ENCODE assay signal across 8 cellular contexts in genomic region chr15:90886291-90886614, GRCh38. TPM values are rescaled to one million over a fixed set of nuclear protein-coding genes. Genes with fewer than 3 reads are reported as not detected.
DNase-seq lines count a peak whose midpoint lies in the region; ATAC-seq and TF ChIP-seq lines count a peak whose summit lies in the region.

No MANE protein-coding gene starts in this region.

- no peak for TF ChIP-seq CTCF in left ventricle myocardium inferior (IDR thresholded peaks at IDR 0.05; ENCODE audit: borderline replicate concordance)
- peak; percentile 58 for TF ChIP-seq CTCF in natural killer cell (IDR thresholded peaks at IDR 0.05)
- no peak for TF ChIP-seq CTCF in vagina (IDR thresholded peaks at IDR 0.05)

- H3K9me3 ChIP-seq in left ventricle myocardium inferior (replicated peaks) (no peaks in the 10 kb centered on the region), right cardiac atrium (ENCODE audit: control insufficient read depth, low read length) (no peaks in the 10 kb centered on the region), vagina (no peaks in the 10 kb centered on the region)

- H3K4me3 Mint-ChIP-seq in activated T-helper 2 cell treated with anti-CD3 and anti-CD28 coated beads, Interferon-gamma antibody, Interleukin-2, Interleukin-4, amounts not matched to agents 10 μg/mL and 5 μg/mL and 100 μg/mL, durations not matched to agents 14 hours and 24 hours and 36 hours (ENCODE audit: low read depth): no peak overlapping the region
- H3K4me3 Mint-ChIP-seq in natural killer cell: peak overlapping the region; percentile 90

- peak overlapping the region; percentile 66 for H3K27ac Mint-ChIP-seq in activated T-helper 2 cell treated with anti-CD3 and anti-CD28 coated beads, Interferon-gamma antibody, Interleukin-2, Interleukin-4, amounts not matched to agents 10 μg/mL and 5 μg/mL and 100 μg/mL, durations not matched to agents 14 hours and 24 hours and 36 hours
- H3K27ac Mint-ChIP-seq in natural killer cell: peak overlapping the region; percentile 85 to 86

- peaks cover 30% of the 10 kb centered on the region for H3K4me1 Mint-ChIP-seq in activated T-helper 2 cell treated with anti-CD3 and anti-CD28 coated beads, Interferon-gamma antibody, Interleukin-2, Interleukin-4, amounts not matched to agents 10 μg/mL and 5 μg/mL and 100 μg/mL, durations not matched to agents 14 hours and 24 hours and 36 hours (ENCODE audit: low read depth)
- H3K4me1 Mint-ChIP-seq in natural killer cell: peaks cover 17 to 40% of the 10 kb centered on the region in 2 donors

- no peaks in the 10 kb centered on the region for H3K9me3 Mint-ChIP-seq in activated T-helper 2 cell treated with anti-CD3 and anti-CD28 coated beads, Interferon-gamma antibody, Interleukin-2, Interleukin-4, amounts not matched to agents 10 μg/mL and 5 μg/mL and 100 μg/mL, durations not matched to agents 14 hours and 24 hours and 36 hours
- H3K9me3 Mint-ChIP-seq in natural killer cell: no peaks in the 10 kb centered on the region

- TF ChIP-seq POLR2A in vagina (IDR thresholded peaks at IDR 0.05): no peak

- H3K27ac ChIP-seq in left ventricle myocardium inferior (replicated peaks) (peak overlapping the region; percentile 98), right cardiac atrium (ENCODE audit: low read length) (no peak overlapping the region), vagina (peak overlapping the region; percentile 97)

- 31% methylated on average over 5 of the region's 5 CpGs for WGBS in right cardiac atrium

- H3K4me1 ChIP-seq in left ventricle myocardium inferior: peaks cover 60% of the 10 kb centered on the region
- H3K4me1 ChIP-seq in right cardiac atrium (ENCODE audit: control insufficient read depth, insufficient read depth, low read length): peaks cover 4% of the 10 kb centered on the region
- H3K4me1 ChIP-seq in vagina: peaks cover 36% of the 10 kb centered on the region

- no peaks in the 10 kb centered on the region for H3K27me3 ChIP-seq in left ventricle myocardium inferior (ENCODE audit: low read depth)
- H3K27me3 ChIP-seq in right cardiac atrium (ENCODE audit: control insufficient read depth, insufficient read depth): no peaks in the 10 kb centered on the region
- H3K27me3 ChIP-seq in vagina: no peaks in the 10 kb centered on the region

- peak overlapping the region; percentile 81 for H3K4me3 ChIP-seq in left ventricle myocardium inferior
- no peak overlapping the region for H3K4me3 ChIP-seq in right cardiac atrium (ENCODE audit: low read length)
- H3K4me3 ChIP-seq in vagina: no peak overlapping the region

- no peaks in the 10 kb centered on the region for H3K27me3 Mint-ChIP-seq in activated T-helper 2 cell treated with anti-CD3 and anti-CD28 coated beads, Interferon-gamma antibody, Interleukin-2, Interleukin-4, amounts not matched to agents 10 μg/mL and 5 μg/mL and 100 μg/mL, durations not matched to agents 14 hours and 24 hours and 36 hours (ENCODE audit: low read depth)
- H3K27me3 Mint-ChIP-seq in natural killer cell (ENCODE audit: low read depth in 2 of 2): no peaks in the 10 kb centered on the region

- no peak for DNase-seq in left ventricle myocardium inferior
- DNase-seq in right cardiac atrium: no peak
- no peak for DNase-seq in activated T-helper 2 cell treated with anti-CD3 and anti-CD28 coated beads, Interferon-gamma antibody, Interleukin-2, Interleukin-4, amounts not matched to agents 10 μg/mL and 5 μg/mL and 100 μg/mL, durations not matched to agents 14 hours and 24 hours and 36 hours (ENCODE audit: low spot score)
- no peak for DNase-seq in natural killer cell
- no peak for DNase-seq in vagina (ENCODE audit: extremely low spot score in 2 of 2)
- DNase-seq in DMS79 (lab: John Stamatoyannopoulos, UW): no peak
- DNase-seq in COR-L47 (lab: John Stamatoyannopoulos, UW): no peak

- intact Hi-C loops in left ventricle myocardium inferior (cut with micrococcal nuclease) (loop anchor here (5.0 kb wide), 1 partner anchor 239 kb away; no protein-coding TSS in a partner anchor), right cardiac atrium (cut with DNase I) (loop anchor here (1.0 to 10.0 kb wide), 4 partner anchors 169 to 239 kb away; partner anchors contain the start of gene BLM (in 2 of the 4)), natural killer cell (cut with micrococcal nuclease) (loop anchor here (1.0 to 5.0 kb wide), 2 partner anchors 69 to 169 kb away; partner anchors contain the start of gene BLM), vagina (cut with DNase I) (loop anchor here (10.0 kb wide), 1 partner anchor 171 kb away; the partner anchor contains the start of gene BLM)
- intact Hi-C loops in activated T-helper 2 cell treated with anti-CD3 and anti-CD28 coated beads, Interferon-gamma antibody, Interleukin-2, Interleukin-4, amounts not matched to agents 10 μg/mL and 5 μg/mL and 100 μg/mL, durations not matched to agents 14 hours and 24 hours and 36 hours (cut with micrococcal nuclease): loop anchor here (1.0 to 5.0 kb wide), 3 partner anchors 13 to 238 kb away; no protein-coding TSS in a partner anchor

- ATAC-seq in right cardiac atrium (no peak), natural killer cell (no peak), GM19395 (IDR thresholded peaks at IDR 0.05; ENCODE audit: unreplicated experiment) (no peak)

- H3K36me3 Mint-ChIP-seq in activated T-helper 2 cell treated with anti-CD3 and anti-CD28 coated beads, Interferon-gamma antibody, Interleukin-2, Interleukin-4, amounts not matched to agents 10 μg/mL and 5 μg/mL and 100 μg/mL, durations not matched to agents 14 hours and 24 hours and 36 hours (ENCODE audit: low read depth): peaks cover 66% of the 10 kb centered on the region
- no peaks in the 10 kb centered on the region for H3K36me3 Mint-ChIP-seq in natural killer cell

- peaks cover 51% of the 10 kb centered on the region for H3K36me3 ChIP-seq in left ventricle myocardium inferior
- peaks cover 0 to 32% of the 10 kb centered on the region in 2 donors for H3K36me3 ChIP-seq in vagina

RNA-seq across cellular contexts. Expression of gene FES, which starts 1.9 kb away (rescaled TPM):
- total RNA-seq in left ventricle myocardium inferior: 11.9 TPM
- 10 to 100 TPM; 15.6 to 21.0 (median 18.0) TPM for total RNA-seq in right cardiac atrium
- 17.6 TPM for polyA plus RNA-seq in right cardiac atrium
- 51.9 and 55.8 TPM in 2 replicates for total RNA-seq in activated T-helper 2 cell treated with anti-CD3 and anti-CD28 coated beads, Interferon-gamma antibody, Interleukin-2, Interleukin-4, amounts not matched to agents 10 μg/mL and 5 μg/mL and 100 μg/mL, durations not matched to agents 14 hours and 24 hours and 36 hours
- total RNA-seq in natural killer cell: 10 to 100 TPM; 35.8 to 70.3 (median 52.5) TPM
- total RNA-seq in vagina: 47.4 TPM

RNA-seq across cellular contexts. Expression of gene MAN2A2, which starts 16.8 kb away (rescaled TPM):
- 95.4 TPM for total RNA-seq in left ventricle myocardium inferior
- total RNA-seq in right cardiac atrium: 100 to 1,000 TPM in 2 of 4 donors, 10 to 100 TPM in 2; 75.9 to 118 (median 93.4) TPM
- polyA plus RNA-seq in right cardiac atrium: 41.6 TPM
- 200 and 201 TPM in 2 replicates for total RNA-seq in activated T-helper 2 cell treated with anti-CD3 and anti-CD28 coated beads, Interferon-gamma antibody, Interleukin-2, Interleukin-4, amounts not matched to agents 10 μg/mL and 5 μg/mL and 100 μg/mL, durations not matched to agents 14 hours and 24 hours and 36 hours
- total RNA-seq in natural killer cell: 100 to 1,000 TPM; 158 to 200 (median 177) TPM
- total RNA-seq in vagina: 46.7 TPM

RNA-seq across cellular contexts. Expression of gene FURIN, which starts 17.9 kb away (rescaled TPM):
- total RNA-seq in left ventricle myocardium inferior: 42.7 TPM
- total RNA-seq in right cardiac atrium: 10 to 100 TPM; 57.4 to 69.0 (median 60.8) TPM
- polyA plus RNA-seq in right cardiac atrium: 60.1 TPM
- total RNA-seq in activated T-helper 2 cell treated with anti-CD3 and anti-CD28 coated beads, Interferon-gamma antibody, Interleukin-2, Interleukin-4, amounts not matched to agents 10 μg/mL and 5 μg/mL and 100 μg/mL, durations not matched to agents 14 hours and 24 hours and 36 hours: 564 and 570 TPM in 2 replicates
- 100 to 1,000 TPM; 110 to 178 (median 172) TPM for total RNA-seq in natural killer cell
- 47.6 TPM for total RNA-seq in vagina

RNA-seq across cellular contexts. Expression of gene HDDC3, which starts 46.1 kb away (rescaled TPM):
- 12.7 TPM for total RNA-seq in left ventricle myocardium inferior
- total RNA-seq in right cardiac atrium: 10 to 100 TPM; 13.5 to 17.7 (median 17.0) TPM
- 22.2 TPM for polyA plus RNA-seq in right cardiac atrium
- total RNA-seq in activated T-helper 2 cell treated with anti-CD3 and anti-CD28 coated beads, Interferon-gamma antibody, Interleukin-2, Interleukin-4, amounts not matched to agents 10 μg/mL and 5 μg/mL and 100 μg/mL, durations not matched to agents 14 hours and 24 hours and 36 hours: 38.6 and 43.0 TPM in 2 replicates
- 10 to 100 TPM; 11.2 to 14.5 (median 12.1) TPM for total RNA-seq in natural killer cell
- total RNA-seq in vagina: 7.9 TPM

RNA-seq across cellular contexts. Expression of gene UNC45A, which starts 48.8 kb away (rescaled TPM):
- total RNA-seq in left ventricle myocardium inferior (21.9 TPM), right cardiac atrium (10 to 100 TPM; 26.2 to 32.8 (median 29.9) TPM), natural killer cell (10 to 100 TPM; 39.0 to 58.1 (median 51.5) TPM), vagina (62.1 TPM)
- 24.0 TPM for polyA plus RNA-seq in right cardiac atrium
- total RNA-seq in activated T-helper 2 cell treated with anti-CD3 and anti-CD28 coated beads, Interferon-gamma antibody, Interleukin-2, Interleukin-4, amounts not matched to agents 10 μg/mL and 5 μg/mL and 100 μg/mL, durations not matched to agents 14 hours and 24 hours and 36 hours: 74.1 and 75.7 TPM in 2 replicates
